In genomic region chr11:33835143-33835878, GRCh38 we compare ENCODE assay signal across 8 cellular contexts. TPM values are rescaled to one million over a fixed set of nuclear protein-coding genes. Genes with fewer than 3 reads are reported as not detected.
DNase-seq lines count a peak whose midpoint lies in the region; ATAC-seq, FAIRE-seq and TF ChIP-seq lines count a peak whose summit lies in the region.

No MANE protein-coding gene starts in this region.

- intact Hi-C loops in IMR-90 (cut with micrococcal nuclease) (loop anchor here (5.0 kb wide), 1 partner anchor 152 kb away; no protein-coding TSS in a partner anchor), kidney (cut with DNase I) (no loop called here)
- intact Hi-C loops in naive thymus-derived CD4-positive, alpha-beta T cell (cut with micrococcal nuclease) = no loop called here

- H4K5ac ChIP-seq in IMR-90 (ENCODE audit: low read depth, low read length) = no peak overlapping the region

- no CpG with 5 or more reads among the region's 5 CpGs for WGBS in IMR-90 (ENCODE audit: extremely low coverage in 2 of 2, insufficient read length in 1 of 2), 2 experiments
- WGBS in suprapubic skin = 12% methylated on average over 5 of the region's 5 CpGs

- H3K4me3 ChIP-seq in BE2C (ENCODE audit: low read depth, low read length) (no peak overlapping the region), IMR-90 (ENCODE audit: insufficient read depth, low read depth, low read length) (no peak overlapping the region), kidney (ENCODE audit: low read length in 2 of 2) (no peak overlapping the region), suprapubic skin (no peak overlapping the region)
- H3K4me3 ChIP-seq in naive thymus-derived CD4-positive, alpha-beta T cell (ENCODE audit: low read length) = no peak overlapping the region

- H3K27me3 Mint-ChIP-seq in naive thymus-derived CD4-positive, alpha-beta T cell = peaks cover 34 to 52% (median 45%) of the 10 kb centered on the region in 5 donors

- H3K27me3 ChIP-seq in BE2C = peaks cover 6% of the 10 kb centered on the region; the same call in 1 of the 2 replicates
- H3K27me3 ChIP-seq in IMR-90 (ENCODE audit: control insufficient read depth, insufficient read depth, low read length) = peaks cover 22% of the 10 kb centered on the region
- peaks cover 3% of the 10 kb centered on the region for H3K27me3 ChIP-seq in suprapubic skin
- H3K27me3 ChIP-seq in naive thymus-derived CD4-positive, alpha-beta T cell (ENCODE audit: control insufficient read depth in 2 of 2, insufficient read depth in 2 of 2, low read length in 2 of 2) = no peaks in the 10 kb centered on the region

- H3K9ac ChIP-seq in IMR-90 (ENCODE audit: low read depth, low read length) (no peak overlapping the region), kidney (ENCODE audit: low read length in 2 of 2) (no peak overlapping the region)

- H2AFZ ChIP-seq in IMR-90 (replicated peaks; ENCODE audit: low read length, poor library complexity) = no peak overlapping the region

- peak; percentile 68 for FAIRE-seq in kidney (lab: Jason Lieb, UNC)

- H2BK15ac ChIP-seq in IMR-90 (ENCODE audit: low read depth, low read length) = no peak overlapping the region

- no peak overlapping the region for H3K23ac ChIP-seq in IMR-90 (ENCODE audit: low read depth, low read length)

- H3K9me3 Mint-ChIP-seq in naive thymus-derived CD4-positive, alpha-beta T cell = no peaks in the 10 kb centered on the region

- no peak overlapping the region for H2BK20ac ChIP-seq in IMR-90 (ENCODE audit: low read depth, low read length)

- no peak overlapping the region for H2BK5ac ChIP-seq in IMR-90 (ENCODE audit: low read depth, low read length, poor library complexity, severe bottlenecking)

- no peak overlapping the region for H3K27ac Mint-ChIP-seq in naive thymus-derived CD4-positive, alpha-beta T cell

- H3K79me1 ChIP-seq in IMR-90 (ENCODE audit: low read depth in 1 of 2, low read length in 2 of 2) = no peaks in the 10 kb centered on the region

- BruUV-seq in IMR-90 (replicated peaks; lab: Mats Ljungman, UMichigan) = no TSS peak

- H3K4me1 ChIP-seq in BE2C = no peaks in the 10 kb centered on the region
- no peaks in the 10 kb centered on the region for H3K4me1 ChIP-seq in IMR-90 (ENCODE audit: control insufficient read depth, insufficient read depth, low read length)
- H3K4me1 ChIP-seq in kidney (ENCODE audit: control insufficient read depth in 1 of 2, insufficient read depth in 1 of 2, low read depth in 1 of 2, low read length in 2 of 2) = no peaks in the 10 kb centered on the region
- H3K4me1 ChIP-seq in suprapubic skin = no peaks in the 10 kb centered on the region
- no peaks in the 10 kb centered on the region for H3K4me1 ChIP-seq in naive thymus-derived CD4-positive, alpha-beta T cell (ENCODE audit: control insufficient read depth in 2 of 2, insufficient read depth in 2 of 2, low read length in 2 of 2)

- H3K18ac ChIP-seq in IMR-90 (ENCODE audit: low read depth, low read length) = no peak overlapping the region

- H3K36me3 ChIP-seq in BE2C (no peaks in the 10 kb centered on the region), IMR-90 (ENCODE audit: control insufficient read depth, insufficient read depth, low read length) (no peaks in the 10 kb centered on the region), kidney (ENCODE audit: control insufficient read depth in 1 of 2, insufficient read depth in 2 of 2, low read length in 2 of 2) (no peaks in the 10 kb centered on the region), suprapubic skin (no peaks in the 10 kb centered on the region)
- H3K36me3 ChIP-seq in naive thymus-derived CD4-positive, alpha-beta T cell (ENCODE audit: control insufficient read depth in 2 of 3, insufficient read depth in 3 of 3, low read length in 3 of 3) = no peaks in the 10 kb centered on the region

- no peak overlapping the region for H2AK9ac ChIP-seq in IMR-90 (replicated peaks; ENCODE audit: low read depth, low read length, poor library complexity)

- no peak overlapping the region for H3K14ac ChIP-seq in IMR-90 (replicated peaks; ENCODE audit: low read depth, low read length)

- DNase-seq in BE2C = no peak
- DNase-seq in IMR-90 = peak; percentile 76
- peak; percentile 30 for DNase-seq in SKM-1 treated with dmso at 0.1 percent for 144 hours (lab: John Stamatoyannopoulos, UW; ENCODE audit: unreplicated experiment)
- no peak for DNase-seq in kidney
- no peak for DNase-seq in GM10248 (ENCODE audit: extremely low spot score)
- no peak for DNase-seq in suprapubic skin (ENCODE audit: low spot score in 2 of 2)
- DNase-seq in naive thymus-derived CD4-positive, alpha-beta T cell = no peak

- H3K36me3 Mint-ChIP-seq in naive thymus-derived CD4-positive, alpha-beta T cell = no peaks in the 10 kb centered on the region

- no peaks in the 10 kb centered on the region for H3K9me1 ChIP-seq in IMR-90 (ENCODE audit: insufficient read depth, low read length)

- POLR2A ChIA-PET in IMR-90 (lab: Charles Lee; ENCODE audit: unreplicated experiment) (no interaction called here), GM10248 (lab: Yijun Ruan, JAX) (no interaction called here)
- POLR2A ChIA-PET in naive thymus-derived CD4-positive, alpha-beta T cell (lab: Charles Lee) = no interaction called here

- no peak overlapping the region for H2BK120ac ChIP-seq in IMR-90 (ENCODE audit: low read depth, low read length)

- no peak overlapping the region for H2AK5ac ChIP-seq in IMR-90 (ENCODE audit: low read depth, low read length)

- peak overlapping the region; percentile 53; the same call in 1 of the 2 replicates for H3K4me2 ChIP-seq in IMR-90 (ENCODE audit: low read depth, low read length)

- no peak for TF ChIP-seq POLR2A in IMR-90 (IDR thresholded peaks at IDR 0.05; ENCODE audit: low read depth, low read length)
- no peak for TF ChIP-seq POLR2A in suprapubic skin (IDR thresholded peaks at IDR 0.05)

- no peak overlapping the region for H3K4ac ChIP-seq in IMR-90 (ENCODE audit: low read depth, low read length)

- H3K4me3 Mint-ChIP-seq in naive thymus-derived CD4-positive, alpha-beta T cell = no peak overlapping the region

- no peaks in the 10 kb centered on the region for H3K4me1 Mint-ChIP-seq in naive thymus-derived CD4-positive, alpha-beta T cell

- TF ChIP-seq EP300 in suprapubic skin (IDR thresholded peaks at IDR 0.05) = no peak

- in situ Hi-C loops in IMR-90 (cut with MboI; ENCODE audit: low sequenced_read_pairs) = no loop called here

- H4K91ac ChIP-seq in IMR-90 (ENCODE audit: insufficient read depth, low read depth, low read length) = no peak overlapping the region

- ATAC-seq in IMR-90 (ENCODE audit: low read depth) = peak; percentile 91
- no peak for ATAC-seq in naive thymus-derived CD4-positive, alpha-beta T cell
- no peak for ATAC-seq in GM21423 (IDR thresholded peaks at IDR 0.05; ENCODE audit: unreplicated experiment)

- H4K8ac ChIP-seq in IMR-90 (ENCODE audit: low read depth in 2 of 2, low read length in 2 of 2) = no peak overlapping the region

- dilution Hi-C loops in IMR-90 (cut with HindIII; ENCODE audit: low sequenced_read_pairs, unreplicated experiment) = no loop called here

- 0 out of 2 replicates have a peak, but pooled peaks have one; percentile 33 for TF ChIP-seq RAD21 in IMR-90 (IDR thresholded peaks at IDR 0.05; ENCODE audit: low read length)

- TF ChIP-seq CTCF in BE2C (IDR thresholded peaks at IDR 0.05; ENCODE audit: low read depth, low read length) = peak; percentile 25
- TF ChIP-seq CTCF in IMR-90 (conservative IDR thresholded peaks at IDR 0.05; ENCODE audit: low read depth, low read length) = peak; percentile 51
- peak; percentile 10 for TF ChIP-seq CTCF in kidney (IDR thresholded peaks at IDR 0.05; ENCODE audit: borderline replicate concordance, extremely low read depth, insufficient read depth)
- TF ChIP-seq CTCF in GM10248 (IDR thresholded peaks at IDR 0.05; ENCODE audit: control extremely low read depth, extremely low read depth, low read depth, missing control alignments) = no peak
- no peak for TF ChIP-seq CTCF in suprapubic skin (IDR thresholded peaks at IDR 0.05)

- no peaks in the 10 kb centered on the region for H4K20me1 ChIP-seq in IMR-90 (ENCODE audit: insufficient read depth, low read length)

- CTCF ChIA-PET in IMR-90 (lab: Yijun Ruan, JAX) (interaction anchor here (0.6 to 1.9 kb wide), 6 partner anchors 23 to 545 kb away, joined by 3 to 6 read pairs (median 4); partner anchors contain the start of gene ABTB2), GM10248 (lab: Yijun Ruan, JAX) (interaction anchor here (0.7 to 12.9 kb wide), 15 partner anchors 8 to 536 kb away, joined by 3 to 190 read pairs (median 4); no protein-coding TSS in a partner anchor)
- CTCF ChIA-PET in naive thymus-derived CD4-positive, alpha-beta T cell (lab: Charles Lee) = interaction anchor here (0.9 to 1.5 kb wide), 4 partner anchors 10 to 523 kb away, joined by 3 to 4 read pairs (median 4); partner anchors contain the start of gene ABTB2

- H3K27ac ChIP-seq in IMR-90 (ENCODE audit: insufficient read depth, low read length) (no peak overlapping the region), kidney (ENCODE audit: low read depth in 2 of 2, low read length in 2 of 2) (no peak overlapping the region), suprapubic skin (no peak overlapping the region)
- H3K27ac ChIP-seq in naive thymus-derived CD4-positive, alpha-beta T cell (ENCODE audit: low read depth, low read length) = no peak overlapping the region

- H3K56ac ChIP-seq in IMR-90 (ENCODE audit: extremely low read depth, insufficient read depth, low read length) = no peak overlapping the region

- H3K9me3 ChIP-seq in BE2C = no peaks in the 10 kb centered on the region
- no peaks in the 10 kb centered on the region for H3K9me3 ChIP-seq in IMR-90 (ENCODE audit: control insufficient read depth, insufficient read depth, low read length)
- no peaks in the 10 kb centered on the region for H3K9me3 ChIP-seq in kidney (ENCODE audit: control insufficient read depth in 1 of 2, low read length in 2 of 2)
- H3K9me3 ChIP-seq in suprapubic skin = no peaks in the 10 kb centered on the region
- no peaks in the 10 kb centered on the region for H3K9me3 ChIP-seq in naive thymus-derived CD4-positive, alpha-beta T cell (ENCODE audit: control insufficient read depth in 2 of 3, low read length in 3 of 3)

TF ChIP-seq in IMR-90, 13 proteins besides CTCF, POLR2A, EP300 and RAD21:
- peak; percentile 26; the same call in 1 of the 2 replicates for TF ChIP-seq SMC3 (IDR thresholded peaks at IDR 0.05; ENCODE audit: low read depth, low read length)
- no peak for TF ChIP-seq BHLHE40 (IDR thresholded peaks at IDR 0.05; ENCODE audit: low read depth, low read length)
- TF ChIP-seq CEBPB (IDR thresholded peaks at IDR 0.05; ENCODE audit: low read depth, low read length) = peak; percentile 38; the same call in 1 of the 2 replicates

RNA-seq across cellular contexts. Expression of gene LMO2, which starts 56.6 kb away (rescaled TPM):
- polyA plus RNA-seq in BE2C (2012; ENCODE audit: insufficient read depth, insufficient read length, low read depth) = 7.7 TPM
- total RNA-seq in IMR-90 (2012; rRNA removed) (not detected in 2 replicates), kidney (60.6 TPM), suprapubic skin (10 to 100 TPM in 1 of 4 donors, 1 to 10 TPM in 3; 2.1 to 11.1 (median 7.0) TPM)
- polyA plus RNA-seq in IMR-90 (2012; rRNA removed) (0.04 TPM in 1 of 2 replicates, not detected in the other), kidney (ENCODE audit: insufficient read depth, low read depth, low replicate concordance) (57.1 TPM)
- not detected in 2 replicates for polyA plus RNA-seq in IMR-90 (2012; cell fraction: cytosol; rRNA removed)
- 0.05 TPM in 1 of 2 replicates, not detected in the other for polyA plus RNA-seq in IMR-90 (2012; cell fraction: nucleus; rRNA removed; ENCODE audit: low replicate concordance)
- total RNA-seq in naive thymus-derived CD4-positive, alpha-beta T cell = 10 to 100 TPM in 1 of 5 experiments, 1 to 10 TPM in 1, under 1 TPM in 2, not detected in 1; 0.73 to 40.4 (median 2.6) TPM
- under 1 TPM in 1 of 2 donors, not detected in 1; 0.26 TPM for polyA plus RNA-seq in naive thymus-derived CD4-positive, alpha-beta T cell

Comparison
In these comparisons a context has a peak if more than half of its experiments do, and no peak if none do; other contexts are left out.
1. DNase-seq: peak in IMR-90 (single experiment) and SKM-1 treated with dmso at 0.1 percent for 144 hours (single experiment); none in BE2C (single experiment), kidney (single experiment), GM10248 (single experiment), suprapubic skin (0 of 2) and naive thymus-derived CD4-positive, alpha-beta T cell (0 of 9).
2. CTCF ChIP-seq: peak in BE2C (single experiment), IMR-90 (single experiment) and kidney (single experiment); none in GM10248 (single experiment) and suprapubic skin (0 of 2).